8 cellular contexts compared by ENCODE assay signal in the genomic region with DNA sequence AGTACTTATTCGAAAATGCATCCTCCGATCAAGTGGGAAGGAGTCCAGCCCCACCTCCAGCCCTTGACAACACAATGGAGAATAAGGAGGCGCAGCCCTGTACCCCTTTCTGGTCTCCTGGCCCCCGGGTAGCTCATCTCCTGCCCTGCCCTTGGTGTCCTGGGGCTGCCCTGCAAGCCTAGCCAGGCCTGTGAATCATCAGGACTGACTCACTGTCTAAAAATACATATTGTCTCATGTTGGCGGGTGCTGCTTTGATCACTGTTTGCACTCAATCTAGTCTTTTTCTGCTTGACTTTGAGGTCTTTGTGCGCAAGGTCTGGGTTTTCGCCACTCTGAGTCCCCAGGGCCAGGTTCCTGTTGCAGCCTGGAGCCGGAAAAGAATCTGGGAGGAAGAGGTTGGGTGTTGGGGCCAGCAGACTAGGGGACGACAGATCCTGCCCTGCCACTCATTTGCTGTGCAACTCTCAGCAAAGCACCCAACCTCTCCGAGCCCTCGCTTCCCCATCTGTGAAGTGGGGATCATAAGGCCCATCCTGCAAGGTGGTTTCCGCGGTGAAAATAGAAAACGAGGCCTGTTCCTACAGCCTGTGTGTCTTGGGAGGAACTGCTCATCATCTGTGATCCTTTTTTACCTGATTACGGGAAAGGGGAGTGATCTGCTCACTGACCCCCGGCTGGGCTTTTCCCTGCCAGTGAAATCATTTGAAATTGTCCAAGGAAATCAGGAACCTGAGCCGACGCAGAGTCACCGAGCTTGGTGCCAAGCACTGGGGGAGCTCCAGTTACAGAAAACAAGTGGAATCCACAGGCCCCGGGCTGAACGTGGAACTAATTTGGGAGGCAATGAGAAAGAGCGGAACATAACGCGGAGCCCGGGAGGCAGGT.
DNase-seq lines count a peak whose midpoint lies in the region; ATAC-seq and TF ChIP-seq lines count a peak whose summit lies in the region.

No MANE protein-coding gene starts in this region.

- H3K18ac ChIP-seq in trophoblast cell (ENCODE audit: low read length): peak overlapping the region; percentile 97

- H2BK5ac ChIP-seq in trophoblast cell (ENCODE audit: low read depth, low read length, poor library complexity): peak overlapping the region; percentile 97

- no CpG with 5 or more reads among the region's 25 CpGs for WGBS in trophoblast cell (ENCODE audit: extremely low coverage, insufficient coverage, insufficient read length)

- peak overlapping the region; percentile 16 for H3K4ac ChIP-seq in trophoblast cell (ENCODE audit: low read depth, low read length)

- ATAC-seq in GM21825 (IDR thresholded peaks at IDR 0.05; ENCODE audit: unreplicated experiment) (peak; percentile 79), HG02623 (IDR thresholded peaks at IDR 0.05; ENCODE audit: unreplicated experiment) (no peak)

- peak overlapping the region; percentile 12; the same call in 1 of the 2 replicates for H3K4me3 ChIP-seq in AG04449 (ENCODE audit: low read depth, low read length)
- no peak overlapping the region for H3K4me3 ChIP-seq in trophoblast cell (ENCODE audit: low read depth, low read length)

- H3K27ac ChIP-seq in trophoblast cell (ENCODE audit: low read depth, low read length): peak overlapping the region; percentile 99

- H2BK120ac ChIP-seq in trophoblast cell (ENCODE audit: insufficient read depth, low read length, poor library complexity): peak overlapping the region; percentile 86

- H4K8ac ChIP-seq in trophoblast cell (ENCODE audit: low read depth, low read length): peak overlapping the region; percentile 95

- POLR2A ChIA-PET in AG04449 (lab: Yijun Ruan, JAX): interaction anchor here (1.7 to 1.9 kb wide), 2 partner anchors 11 to 21 kb away, joined by 3 to 6 read pairs; no protein-coding TSS in a partner anchor

- DNase-seq in AG04449 (ENCODE audit: low read depth, low spot score): no peak
- DNase-seq in NOMO-1 treated with dmso at 0.1 percent for 144 hours (lab: John Stamatoyannopoulos, UW; ENCODE audit: unreplicated experiment): peak; percentile 31
- peak; percentile 91 for DNase-seq in fibroblast of gingiva (ENCODE audit: low read depth)
- peak; percentile 15 to 46 for DNase-seq in trophoblast cell
- DNase-seq in stimulated activated CD4-positive, alpha-beta T cell treated with anti-CD3 and anti-CD28 coated beads, Interleukin-2, amount 100 ng/mL, for 24 hours: no peak
- DNase-seq in activated CD4-positive, alpha-beta T cell treated with anti-CD3 and anti-CD28 coated beads, Interleukin-2, amount 50 U/mL, for 4 hours: no peak

- H3K27me3 ChIP-seq in trophoblast cell (ENCODE audit: insufficient read depth, low read length): no peaks in the 10 kb centered on the region

- CTCF ChIA-PET in AG04449 (lab: Yijun Ruan, JAX): no interaction called here

- H4K12ac ChIP-seq in trophoblast cell (ENCODE audit: low read depth, low read length): peak overlapping the region; percentile 91

- no peak overlapping the region for H3K23ac ChIP-seq in trophoblast cell (ENCODE audit: low read length)

- no peaks in the 10 kb centered on the region for H3K9me3 ChIP-seq in trophoblast cell (ENCODE audit: insufficient read depth, low read depth, low read length)

- peaks cover 19% of the 10 kb centered on the region for H3K79me1 ChIP-seq in trophoblast cell (ENCODE audit: low read length)

- peak overlapping the region; percentile 97 for H4K91ac ChIP-seq in trophoblast cell (ENCODE audit: low read depth, low read length)

- H3K4me1 ChIP-seq in trophoblast cell (ENCODE audit: control insufficient read depth in 1 of 2, insufficient read depth in 2 of 2, low read length in 2 of 2): peaks cover 19% of the 10 kb centered on the region in 2 experiments

- peaks cover 6% of the 10 kb centered on the region for H3K79me2 ChIP-seq in trophoblast cell (ENCODE audit: control insufficient read depth, insufficient read depth, low read length, poor library complexity)

- peak overlapping the region; percentile 99 for H2BK12ac ChIP-seq in trophoblast cell (ENCODE audit: low read length)

- peak overlapping the region; percentile 92 for H3K14ac ChIP-seq in trophoblast cell (ENCODE audit: low read length)

- H2AFZ ChIP-seq in trophoblast cell (ENCODE audit: insufficient read depth, low read length, poor library complexity): peak overlapping the region; percentile 66

- no peak for TF ChIP-seq CTCF in AG04449 (IDR thresholded peaks at IDR 0.05; ENCODE audit: insufficient read depth, low read length, missing control alignments)

- peak overlapping the region; percentile 98 for H2AK5ac ChIP-seq in trophoblast cell (ENCODE audit: low read length)

- no peaks in the 10 kb centered on the region for H3K36me3 ChIP-seq in trophoblast cell (ENCODE audit: control insufficient read depth in 1 of 2, insufficient read depth in 2 of 2, low read length in 2 of 2)

- H3K4me2 ChIP-seq in trophoblast cell (ENCODE audit: low read length): peak overlapping the region; percentile 31

- no peak overlapping the region for H3K9ac ChIP-seq in trophoblast cell (ENCODE audit: low read length)

Comparison
In these comparisons a context has a peak if more than half of its experiments do, and no peak if none do; other contexts are left out.
1. DNase-seq: peak in NOMO-1 treated with dmso at 0.1 percent for 144 hours (single experiment), fibroblast of gingiva (single experiment) and trophoblast cell (2 of 2); none in AG04449 (single experiment), stimulated activated CD4-positive, alpha-beta T cell treated with anti-CD3 and anti-CD28 coated beads, Interleukin-2, amount 100 ng/mL, for 24 hours (0 of 2) and activated CD4-positive, alpha-beta T cell treated with anti-CD3 and anti-CD28 coated beads, Interleukin-2, amount 50 U/mL, for 4 hours (0 of 2).